ENCODE assay signal across 23 cellular contexts in the genomic region with DNA sequence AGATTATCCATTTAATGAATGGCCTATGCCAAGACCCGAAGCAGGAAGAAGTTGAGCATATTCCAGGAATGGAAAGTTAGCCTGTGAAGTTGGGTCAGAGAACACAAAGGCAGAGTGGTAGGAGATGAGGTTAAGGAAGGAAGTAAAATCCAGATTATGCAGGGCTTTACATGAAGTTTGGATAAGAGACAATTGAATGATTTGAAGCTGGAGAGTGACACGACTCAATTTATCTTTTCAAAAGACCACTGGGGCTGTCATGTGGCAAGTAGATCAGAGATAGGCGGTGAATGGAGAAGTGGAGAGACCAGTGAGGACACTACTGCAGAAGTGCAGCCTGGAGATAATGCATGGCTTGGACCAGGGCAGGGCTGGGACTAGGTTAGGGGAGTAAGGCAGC.
"Had no signal": no experiment of that assay in that cellular context is flagged by ENCODE, and none has a peak within 500 bp of the region (broad histone marks: within the 10 kb centered on the region; RNA-seq: fewer than 3 reads in every experiment).

No MANE protein-coding gene starts in this region.

- H3K36me3 ChIP-seq: left ventricle myocardium inferior, ovary, right atrium auricular region, right lobe of liver, suprapubic skin, thoracic aorta, tibial artery, upper lobe of right lung had no signal

- ATAC-seq: natural killer cell; right lobe of liver; stimulated activated naive B cell treated with anti-CD40 and anti-IgM and Interleukin-4, amounts not matched to agents 10 μg/mL and 1 μg/mL and 100 μg/mL, for 72 hours; upper lobe of right lung had no signal

- H3K4me1 ChIP-seq: left ventricle myocardium inferior, right atrium auricular region, right lobe of liver, suprapubic skin, tibial artery, upper lobe of right lung had no signal

- DNase-seq: hypothalamus; immature natural killer cell; kidney; left ventricle myocardium inferior; mesendoderm; naive B cell; natural killer cell; nephron progenitor cell; ovary; right lobe of liver; stimulated activated CD4-positive, alpha-beta T cell treated with anti-CD3 and anti-CD28 coated beads, Interleukin-1b, Interleukin-23, amount 100 ng/mL, for 48 hours; stimulated activated CD4-positive, alpha-beta T cell treated with anti-CD3 and anti-CD28 coated beads, Interleukin-2, amount 100 ng/mL, for 48 hours; stimulated activated naive B cell treated with anti-CD40 and anti-IgM and Interleukin-4, amounts not matched to agents 10 μg/mL and 1 μg/mL and 100 μg/mL, for 72 hours; tibial artery; trophoblast cell; upper lobe of right lung had no signal

- FAIRE-seq: islet of Langerhans, kidney, urothelium cell line had no signal

- H3K27me3 ChIP-seq: ovary, right atrium auricular region, right lobe of liver, suprapubic skin, tibial artery, upper lobe of right lung had no signal

- H3K27ac ChIP-seq: left ventricle myocardium inferior, ovary, right atrium auricular region, right lobe of liver, suprapubic skin, thoracic aorta, tibial artery, upper lobe of right lung had no signal

- H3K4me2 ChIP-seq: smooth muscle cell had no signal

- H3K9me3 ChIP-seq: left ventricle myocardium inferior, ovary, right atrium auricular region, right lobe of liver, suprapubic skin, thoracic aorta, tibial artery, upper lobe of right lung had no signal

- H3K4me3 ChIP-seq: left ventricle myocardium inferior, lung, ovary, right atrium auricular region, right lobe of liver, smooth muscle cell, suprapubic skin, thoracic aorta, tibial artery, upper lobe of right lung had no signal
